In genomic region chr4:7134737-7135388, GRCh38 we compare ENCODE assay signal across 12 cellular contexts. TPM values are rescaled to one million over a fixed set of nuclear protein-coding genes. Genes with fewer than 3 reads are reported as not detected.
DNase-seq lines count a peak whose midpoint lies in the region; ATAC-seq and TF ChIP-seq lines count a peak whose summit lies in the region.
"Had no signal": no experiment of that assay in that cellular context is flagged by ENCODE, and none has a peak within 500 bp of the region (broad histone marks: within the 10 kb centered on the region; RNA-seq: fewer than 3 reads in every experiment).

No MANE protein-coding gene starts in this region.

- in situ Hi-C loops in KBM-7 (cut with MboI; ENCODE audit: low pct_unique_long_range_greater_than_20kb, low sequenced_read_pairs), result no loop called here

- H3K9me3 ChIP-seq in Karpas-422 (ENCODE audit: low read length), result no peaks in the 10 kb centered on the region

- peak overlapping the region; percentile 45 to 91 (median 80) for H3K27ac Mint-ChIP-seq in nephron
- H3K27ac Mint-ChIP-seq in activated naive CD8-positive, alpha-beta T cell treated with anti-CD3 and anti-CD28 coated beads for 36 hours, result no peak overlapping the region

- TF ChIP-seq CTCF in choroid plexus epithelial cell (conservative IDR thresholded peaks at IDR 0.05; ENCODE audit: low read depth, low read length), result no peak
- no peak for TF ChIP-seq CTCF in nephron (IDR thresholded peaks at IDR 0.05; ENCODE audit: unreplicated experiment in 3 of 3)

- H3K36me3 ChIP-seq in Karpas-422 (ENCODE audit: insufficient read depth, low read length), result no peaks in the 10 kb centered on the region

- H3K4me3 Mint-ChIP-seq in nephron, result no peak overlapping the region
- H3K4me3 Mint-ChIP-seq in activated naive CD8-positive, alpha-beta T cell treated with anti-CD3 and anti-CD28 coated beads for 36 hours, result no peak overlapping the region
- H3K4me3 Mint-ChIP-seq: naive thymus-derived CD8-positive, alpha-beta T cell had no signal

- DNase-seq in AG08395 (ENCODE audit: low spot score) (peak; percentile 96), KBM-7 (peak; percentile 39), choroid plexus epithelial cell (ENCODE audit: low read depth) (peak; percentile 94), Karpas-422 (no peak)
- DNase-seq in activated naive CD8-positive, alpha-beta T cell treated with anti-CD3 and anti-CD28 coated beads for 36 hours, result no peak
- DNase-seq: activated CD4-positive, alpha-beta T cell treated with anti-CD3 and anti-CD28 coated beads for 48 hours; naive thymus-derived CD8-positive, alpha-beta T cell; NCI-H2171 treated with DMSO at 0.1 percent for 48 hours; stimulated activated CD8-positive, alpha-beta memory T cell treated with anti-CD3 and anti-CD28 coated beads, Interleukin-4, amount 100 ng/mL, for 48 hours had no signal

- ATAC-seq in GM21423 (IDR thresholded peaks at IDR 0.05; ENCODE audit: unreplicated experiment), result no peak
- no peak for ATAC-seq in HG03196 (IDR thresholded peaks at IDR 0.05; ENCODE audit: unreplicated experiment)

- no peak overlapping the region for H3K9ac ChIP-seq in Karpas-422 (ENCODE audit: low read length)

- H3K4me1 Mint-ChIP-seq in nephron, result peaks cover 27% of the 10 kb centered on the region
- H3K4me1 Mint-ChIP-seq in activated naive CD8-positive, alpha-beta T cell treated with anti-CD3 and anti-CD28 coated beads for 36 hours, result peaks cover 1% of the 10 kb centered on the region

- H3K79me2 ChIP-seq in Karpas-422 (ENCODE audit: low read length), result no peaks in the 10 kb centered on the region

- no peaks in the 10 kb centered on the region for H3K9me2 ChIP-seq in Karpas-422 (replicated peaks; ENCODE audit: insufficient read depth, low read length)

- peaks cover 3% of the 10 kb centered on the region for H3K27me3 Mint-ChIP-seq in nephron (ENCODE audit: low read depth)
- H3K27me3 Mint-ChIP-seq in activated naive CD8-positive, alpha-beta T cell treated with anti-CD3 and anti-CD28 coated beads for 36 hours, result no peaks in the 10 kb centered on the region

- no peaks in the 10 kb centered on the region for H3K36me3 Mint-ChIP-seq in nephron (ENCODE audit: low read depth)
- no peaks in the 10 kb centered on the region for H3K36me3 Mint-ChIP-seq in activated naive CD8-positive, alpha-beta T cell treated with anti-CD3 and anti-CD28 coated beads for 36 hours
- H3K36me3 Mint-ChIP-seq: naive thymus-derived CD8-positive, alpha-beta T cell had no signal

- no peaks in the 10 kb centered on the region for H3K9me3 Mint-ChIP-seq in nephron
- H3K9me3 Mint-ChIP-seq in activated naive CD8-positive, alpha-beta T cell treated with anti-CD3 and anti-CD28 coated beads for 36 hours, result peaks cover 6% of the 10 kb centered on the region

- H3K27ac ChIP-seq in Karpas-422 (ENCODE audit: low read length), result no peak overlapping the region

- no peak overlapping the region for H2AFZ ChIP-seq in Karpas-422 (ENCODE audit: low read length)

- no peak overlapping the region for H3K4me2 ChIP-seq in Karpas-422 (ENCODE audit: low read depth, low read length, poor library complexity, severe bottlenecking)

- no peaks in the 10 kb centered on the region for H3K4me1 ChIP-seq in Karpas-422 (ENCODE audit: low read length)

- no peaks in the 10 kb centered on the region for H3K27me3 ChIP-seq in Karpas-422 (ENCODE audit: low read length)

- no peak overlapping the region for H3K4me3 ChIP-seq in choroid plexus epithelial cell (ENCODE audit: low read depth, low read length)
- no peak overlapping the region for H3K4me3 ChIP-seq in Karpas-422 (ENCODE audit: low read length)

- H4K20me1 ChIP-seq in Karpas-422 (ENCODE audit: insufficient read depth, low read depth, low read length), result no peaks in the 10 kb centered on the region

RNA-seq across cellular contexts. Expression of gene SORCS2, which starts 57.5 kb away (rescaled TPM):
- total RNA-seq in Karpas-422 (2014; rRNA removed; shearing (Covaris generic); ENCODE audit: low replicate concordance), result not detected in 2 replicates
- not detected for total RNA-seq in activated naive CD8-positive, alpha-beta T cell treated with anti-CD3 and anti-CD28 coated beads for 36 hours
- total RNA-seq: naive thymus-derived CD8-positive, alpha-beta T cell had no signal

Comparison
In these comparisons a context has a peak if more than half of its experiments do, and no peak if none do; other contexts are left out.
1. DNase-seq: peak in AG08395 (single experiment), KBM-7 (single experiment) and choroid plexus epithelial cell (single experiment); none in Karpas-422 (single experiment) and activated naive CD8-positive, alpha-beta T cell treated with anti-CD3 and anti-CD28 coated beads for 36 hours (single experiment).